In the genomic region with DNA sequence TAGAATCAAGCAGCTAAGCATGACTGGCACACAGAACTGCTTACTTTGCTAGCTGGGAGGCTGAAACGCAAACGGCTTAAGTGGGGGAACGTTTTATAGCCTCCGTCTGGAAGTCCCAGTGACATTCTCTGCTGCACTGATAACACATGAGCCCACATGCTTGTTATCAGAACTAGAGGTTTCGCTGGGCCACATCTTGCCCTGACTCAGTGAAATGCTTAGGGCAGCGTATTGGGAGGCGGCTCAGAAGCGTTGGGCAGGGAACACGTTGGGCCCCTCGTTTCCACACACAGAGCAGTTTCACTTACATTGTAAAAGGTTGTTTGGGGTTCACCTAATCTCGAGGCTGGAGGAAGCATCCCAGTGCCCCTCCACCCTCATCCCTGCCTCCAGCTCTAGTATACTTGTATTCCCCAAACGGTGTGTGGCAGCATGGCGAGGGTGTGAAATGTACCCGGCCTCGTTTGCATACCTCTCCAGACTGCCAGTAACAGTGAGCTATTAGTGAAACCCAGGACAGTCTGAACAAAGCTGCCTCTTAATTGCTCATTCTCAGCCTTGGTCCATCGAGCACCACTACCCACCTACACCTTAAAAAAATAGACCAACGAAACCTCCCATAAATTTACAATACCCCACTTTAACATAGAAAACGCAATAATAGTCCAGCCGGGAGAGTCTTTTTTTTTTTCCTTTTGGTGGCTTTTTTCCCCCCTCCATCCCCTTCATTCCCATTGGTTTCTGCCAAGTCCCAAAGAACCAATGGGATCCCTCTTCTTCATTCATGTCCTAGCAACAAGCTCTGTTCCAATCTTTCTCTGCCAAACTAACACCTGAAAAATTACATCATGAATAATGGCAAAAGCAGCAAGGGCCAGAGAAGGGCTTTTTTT, we compare ENCODE assay signal across 11 cellular contexts.
A peak's percentile ranks its signal among the peaks of the same experiment; 100 is the strongest.
DNase-seq lines count a peak whose midpoint lies in the region; ATAC-seq lines count a peak whose summit lies in the region.
"Had no signal": no experiment of that assay in that cellular context is flagged by ENCODE, and none has a peak within 500 bp of the region (broad histone marks: within the 10 kb centered on the region; RNA-seq: fewer than 3 reads in every experiment).

No MANE protein-coding gene starts in this region.

- DNase-seq in NCI-H146 treated with DMSO at 0.1 percent for 48 hours (lab: John Stamatoyannopoulos, UW; ENCODE audit: unreplicated experiment) (peak; percentile 83), astrocyte of the hippocampus (ENCODE audit: low read depth, low spot score) (peak; percentile 90), islet precursor cell (peak; percentile 75), left colon (no peak), NCI-H1048 (lab: John Stamatoyannopoulos, UW) (no peak), foreskin melanocyte (no peak)
- DNase-seq: activated CD4-positive, alpha-beta T cell treated with anti-CD3 and anti-CD28 coated beads for 48 hours; cerebellar nuclear complex; left lung had no signal

- ATAC-seq in left colon, result no peak
- no peak for ATAC-seq in GM21526 (IDR thresholded peaks at IDR 0.05; ENCODE audit: low FRiP score, unreplicated experiment)

- peak overlapping the region; percentile 94 for H3K27ac ChIP-seq in stomach smooth muscle (ENCODE audit: low read length)
- H3K27ac ChIP-seq: left lung had no signal

- intact Hi-C loops in left colon (cut with DNase I, micrococcal nuclease), result no loop called here

- no peaks in the 10 kb centered on the region for H3K36me3 ChIP-seq in stomach smooth muscle (ENCODE audit: control insufficient read depth in 2 of 2, insufficient read depth in 2 of 2, low read length in 2 of 2)
- H3K36me3 ChIP-seq: left lung had no signal

- no peaks in the 10 kb centered on the region for H3K27me3 ChIP-seq in stomach smooth muscle (ENCODE audit: control insufficient read depth in 1 of 2, insufficient read depth in 2 of 2, low read length in 2 of 2)
- H3K27me3 ChIP-seq: left lung had no signal

- peak overlapping the region; percentile 57 to 68 for H3K9ac ChIP-seq in stomach smooth muscle (ENCODE audit: low read length in 2 of 2)

- H3K4me3 ChIP-seq in stomach smooth muscle (ENCODE audit: low read length in 2 of 2), result peak overlapping the region; percentile 11 to 55
- H3K4me3 ChIP-seq: left lung had no signal

- H3K9me3 ChIP-seq in stomach smooth muscle (ENCODE audit: control insufficient read depth in 2 of 2, low read length in 2 of 2), result no peaks in the 10 kb centered on the region
- H3K9me3 ChIP-seq: left lung had no signal

- peaks cover 39% of the 10 kb centered on the region for H3K4me1 ChIP-seq in stomach smooth muscle (ENCODE audit: control insufficient read depth, insufficient read depth, low read length)

Comparison
In these comparisons a context has a peak if more than half of its experiments do, and no peak if none do; other contexts are left out.
1. DNase-seq: peak in NCI-H146 treated with DMSO at 0.1 percent for 48 hours (single experiment), astrocyte of the hippocampus (single experiment) and islet precursor cell (single experiment); none in left colon (0 of 2), NCI-H1048 (single experiment) and foreskin melanocyte (single experiment).